ENCODE assay signal across 15 cellular contexts in genomic region chr1:203044546-203044975, GRCh38. TPM values are rescaled to one million over a fixed set of nuclear protein-coding genes. Genes with fewer than 3 reads are reported as not detected.
DNase-seq lines count a peak whose midpoint lies in the region; TF ChIP-seq lines count a peak whose summit lies in the region.
"Had no signal": no experiment of that assay in that cellular context is flagged by ENCODE, and none has a peak within 500 bp of the region (broad histone marks: within the 10 kb centered on the region; RNA-seq: fewer than 3 reads in every experiment).

No MANE protein-coding gene starts in this region.

- peaks cover 2% of the 10 kb centered on the region for H3K27me3 Mint-ChIP-seq in brain
- peaks cover 57% of the 10 kb centered on the region for H3K27me3 Mint-ChIP-seq in progenitor cell of endocrine pancreas

- no peak overlapping the region for H2AFZ ChIP-seq in osteoblast (ENCODE audit: low read length)

- H3K4me1 ChIP-seq in osteoblast (ENCODE audit: insufficient read depth, low read length): peaks cover 14% of the 10 kb centered on the region
- H3K4me1 ChIP-seq: HAP-1 had no signal

- no peak overlapping the region for H3K4me2 ChIP-seq in osteoblast (ENCODE audit: insufficient read depth, low read length)

- H3K4me3 Mint-ChIP-seq in brain: no peak overlapping the region
- H3K4me3 Mint-ChIP-seq in progenitor cell of endocrine pancreas (ENCODE audit: low read depth): no peak overlapping the region
- H3K4me3 Mint-ChIP-seq: CD4-positive, alpha-beta memory T cell had no signal

- H3K27ac Mint-ChIP-seq in brain: peak overlapping the region in 4 of 5 experiments; percentile 14 to 86 (median 37)
- H3K27ac Mint-ChIP-seq in progenitor cell of endocrine pancreas: peak overlapping the region; percentile 30

- no peaks in the 10 kb centered on the region for H3K36me3 ChIP-seq in osteoblast (ENCODE audit: insufficient read depth, low read length)
- H3K36me3 ChIP-seq: HAP-1 had no signal

- no peaks in the 10 kb centered on the region for H3K79me2 ChIP-seq in osteoblast (ENCODE audit: insufficient read depth, low read length)

- no peaks in the 10 kb centered on the region for H3K27me3 ChIP-seq in osteoblast (ENCODE audit: insufficient read depth, low read length)

- H3K36me3 Mint-ChIP-seq in brain (peaks cover 51% of the 10 kb centered on the region), progenitor cell of endocrine pancreas (ENCODE audit: insufficient read depth) (no peaks in the 10 kb centered on the region)
- H3K36me3 Mint-ChIP-seq: CD4-positive, alpha-beta memory T cell had no signal

- no peak overlapping the region for H3K27ac ChIP-seq in osteoblast (ENCODE audit: low read depth, low read length)

- H3K4me1 Mint-ChIP-seq in brain (peaks cover 58% of the 10 kb centered on the region), progenitor cell of endocrine pancreas (ENCODE audit: low read depth) (no peaks in the 10 kb centered on the region)

- H3K9me3 Mint-ChIP-seq in brain (no peaks in the 10 kb centered on the region), progenitor cell of endocrine pancreas (ENCODE audit: low read depth) (no peaks in the 10 kb centered on the region)
- H3K9me3 Mint-ChIP-seq: CD4-positive, alpha-beta memory T cell had no signal

- H4K20me1 ChIP-seq in osteoblast (ENCODE audit: insufficient read depth, low read length): no peaks in the 10 kb centered on the region

- H3K4me3 ChIP-seq in osteoblast (ENCODE audit: insufficient read depth, low read length): no peak overlapping the region
- H3K4me3 ChIP-seq: HAP-1 had no signal

- H3K9me3 ChIP-seq in osteoblast (ENCODE audit: low read depth, low read length): no peaks in the 10 kb centered on the region
- H3K9me3 ChIP-seq: HAP-1 had no signal

- TF ChIP-seq CTCF in brain (conservative IDR thresholded peaks at IDR 0.05): no peak
- TF ChIP-seq CTCF in osteoblast (IDR thresholded peaks at IDR 0.05; ENCODE audit: extremely low read depth, low read depth, low read length): no peak
- no peak for TF ChIP-seq CTCF in progenitor cell of endocrine pancreas (IDR thresholded peaks at IDR 0.05; ENCODE audit: unreplicated experiment)

- peak; percentile 54 for DNase-seq in osteoblast (ENCODE audit: insufficient read length, low spot score, missing footprints)
- no peak for DNase-seq in progenitor cell of endocrine pancreas (ENCODE audit: low spot score, unreplicated experiment)
- DNase-seq in HCEC 1CT: no peak
- DNase-seq in NCI-H128 (lab: John Stamatoyannopoulos, UW; ENCODE audit: unreplicated experiment): no peak
- no peak for DNase-seq in NAMALWA (ENCODE audit: low spot score)
- DNase-seq: CD4-positive, alpha-beta memory T cell; COR-L47; DMS153; DND-41; GOT3 had no signal

RNA-seq across cellular contexts. Expression of gene PPFIA4, which starts 18.3 kb away (rescaled TPM):
- polyA plus RNA-seq in brain (ENCODE audit: insufficient read depth, low read depth, low replicate concordance): 6.7 TPM
- 8.0 and 10.9 TPM in 2 replicates for total RNA-seq in osteoblast
- 0.87 and 1.2 TPM in 2 replicates for total RNA-seq in progenitor cell of endocrine pancreas
- polyA plus RNA-seq: CD4-positive, alpha-beta memory T cell had no signal

RNA-seq across cellular contexts. Expression of gene TMEM183A, which starts 37.4 kb away (rescaled TPM):
- 80.2 TPM for polyA plus RNA-seq in brain (ENCODE audit: insufficient read depth, low read depth, low replicate concordance)
- total RNA-seq in osteoblast (116 and 118 TPM in 2 replicates), progenitor cell of endocrine pancreas (74.3 and 77.4 TPM in 2 replicates)

RNA-seq across cellular contexts. Expression of gene MYOG, which starts 41.3 kb away (rescaled TPM):
- polyA plus RNA-seq in brain (ENCODE audit: insufficient read depth, low read depth, low replicate concordance): not detected
- total RNA-seq in osteoblast (not detected in 2 replicates), progenitor cell of endocrine pancreas (not detected in 2 replicates)
- total RNA-seq: A172; A673; CD4-positive, alpha-beta memory T cell had no signal
- polyA plus RNA-seq: BJ; CD4-positive, alpha-beta memory T cell had no signal
